20 cellular contexts compared by ENCODE assay signal in the genomic region with DNA sequence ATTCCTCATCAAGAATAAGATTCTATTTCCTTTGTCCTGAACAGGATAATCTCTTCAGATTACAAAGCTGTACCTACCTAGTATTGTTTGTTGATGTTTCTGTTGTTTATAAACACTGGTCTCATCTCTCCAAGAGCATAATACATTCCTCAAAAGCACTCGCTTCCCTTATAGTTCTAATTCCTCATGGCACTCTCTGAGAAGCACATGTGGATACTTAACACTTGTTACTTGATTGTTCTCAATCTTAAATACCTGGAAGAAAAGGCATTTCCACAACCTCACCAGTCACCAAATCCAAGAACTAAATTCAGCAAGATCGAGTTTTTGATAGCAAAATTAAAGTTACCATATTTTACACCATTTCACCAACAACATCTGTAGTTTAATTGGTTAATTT.
DNase-seq lines count a peak whose midpoint lies in the region; FAIRE-seq and TF ChIP-seq lines count a peak whose summit lies in the region.
"Had no signal": no experiment of that assay in that cellular context is flagged by ENCODE, and none has a peak within 500 bp of the region (broad histone marks: within the 10 kb centered on the region; RNA-seq: fewer than 3 reads in every experiment).

No MANE protein-coding gene starts in this region.

- H3K4me2 ChIP-seq in GM23248 (ENCODE audit: unreplicated experiment) (no peak overlapping the region), PC-9 (peak overlapping the region; percentile 50), keratinocyte (ENCODE audit: control insufficient read depth, extremely low read depth, insufficient read depth, low read depth, low read length) (no peak overlapping the region), smooth muscle cell (no peak overlapping the region)
- H3K4me2 ChIP-seq: GM23338, KMS-11 had no signal

- POLR2A ChIA-PET in PC-9 (lab: Charles Lee; ENCODE audit: unreplicated experiment) = interaction anchor here (0.6 to 1.0 kb wide), 7 partner anchors 22 to 336 kb away, joined by 3 to 14 read pairs (median 4); partner anchors contain the start of gene DUSP10

- H3K9me1 ChIP-seq in keratinocyte (ENCODE audit: control insufficient read depth, extremely low read depth, insufficient read depth, low read length) = no peaks in the 10 kb centered on the region

- H3K9ac ChIP-seq in GM23248 (no peak overlapping the region), keratinocyte (ENCODE audit: control insufficient read depth, extremely low read depth, insufficient read depth, low read length) (no peak overlapping the region), smooth muscle cell (ENCODE audit: low read depth) (no peak overlapping the region)
- H3K9ac ChIP-seq: KMS-11 had no signal

- FAIRE-seq in keratinocyte (lab: Jason Lieb, UNC) = no peak

- H3K4me3 ChIP-seq in GM23248 = no peak overlapping the region
- no peak overlapping the region; the same call in 1 of the 2 replicates for H3K4me3 ChIP-seq in PC-9
- no peak overlapping the region for H3K4me3 ChIP-seq in keratinocyte (ENCODE audit: control insufficient read depth in 2 of 3, extremely low read depth in 1 of 3, insufficient read depth in 2 of 3, low read depth in 1 of 3, low read length in 3 of 3)
- no peak overlapping the region for H3K4me3 ChIP-seq in smooth muscle cell
- H3K4me3 ChIP-seq: GM23338, SK-N-MC had no signal

- no peaks in the 10 kb centered on the region for H4K20me1 ChIP-seq in GM23248 (ENCODE audit: insufficient read depth)
- no peaks in the 10 kb centered on the region for H4K20me1 ChIP-seq in PC-9 (ENCODE audit: insufficient read depth)
- H4K20me1 ChIP-seq in keratinocyte (ENCODE audit: control insufficient read depth, extremely low read depth, insufficient read depth, low read length) = no peaks in the 10 kb centered on the region
- H4K20me1 ChIP-seq in smooth muscle cell (ENCODE audit: low read depth) = no peaks in the 10 kb centered on the region

- H3K9me3 ChIP-seq in GM23248 (ENCODE audit: low read depth) (no peaks in the 10 kb centered on the region), PC-9 (ENCODE audit: insufficient read depth, low read depth) (no peaks in the 10 kb centered on the region; the same call in 1 of the 2 replicates), keratinocyte (ENCODE audit: control insufficient read depth, low read depth, low read length) (no peaks in the 10 kb centered on the region), smooth muscle cell (replicated peaks; ENCODE audit: low read depth) (no peaks in the 10 kb centered on the region)
- H3K9me3 ChIP-seq: Caco-2 had no signal

- in situ Hi-C loops in GM23248 (cut with MboI) = no loop called here
- in situ Hi-C loops in GM13976 (cut with MboI; ENCODE audit: low sequenced_read_pairs, unreplicated experiment) = no loop called here

- intact Hi-C loops in PC-9 (cut with micrococcal nuclease; ENCODE audit: unreplicated experiment) = loop anchor here (1.0 to 10.0 kb wide), 14 partner anchors 48 to 568 kb away; partner anchors contain the start of gene DUSP10

- TF ChIP-seq CTCF in PC-9 (conservative IDR thresholded peaks at IDR 0.05) (no peak), keratinocyte (optimal IDR thresholded peaks at IDR 0.05 in 1 of 3, IDR thresholded peaks at IDR 0.05 in 1 of 3, conservative IDR thresholded peaks at IDR 0.05 in 1 of 3; ENCODE audit: extremely low read depth in 1 of 3, insufficient read depth in 2 of 3, low read length in 3 of 3) (no peak), smooth muscle cell (IDR thresholded peaks at IDR 0.05; ENCODE audit: borderline replicate concordance, insufficient read depth, poor library complexity, severe bottlenecking) (no peak), GM13976 (IDR thresholded peaks at IDR 0.05; ENCODE audit: borderline replicate concordance, control extremely low read depth, extremely low read depth, insufficient read depth, missing control alignments) (no peak)

- H3F3A ChIP-seq in GM23248 (ENCODE audit: insufficient read depth) (peaks cover 28% of the 10 kb centered on the region; the same call in 1 of the 2 replicates), PC-9 (ENCODE audit: insufficient read depth, low read depth) (peaks cover 33% of the 10 kb centered on the region), smooth muscle cell (ENCODE audit: low read depth) (no peaks in the 10 kb centered on the region)

- H2AFZ ChIP-seq in GM23248 = no peak overlapping the region
- no peak overlapping the region for H2AFZ ChIP-seq in PC-9
- H2AFZ ChIP-seq in keratinocyte (ENCODE audit: control insufficient read depth, low read length) = no peak overlapping the region
- no peak overlapping the region for H2AFZ ChIP-seq in smooth muscle cell (ENCODE audit: low read depth)
- H2AFZ ChIP-seq: GM23338 had no signal

- H3K9me2 ChIP-seq in GM23248 (ENCODE audit: insufficient read depth) (no peaks in the 10 kb centered on the region), PC-9 (ENCODE audit: insufficient read depth) (no peaks in the 10 kb centered on the region)

- DNase-seq in GM23248 (no peak), PC-9 (no peak), keratinocyte (ENCODE audit: low read depth, low spot score) (no peak), smooth muscle cell (lab: John Stamatoyannopoulos, UW; ENCODE audit: unreplicated experiment) (no peak), amygdala (lab: John Stamatoyannopoulos, UW) (no peak), activated gamma-delta T cell treated with Interleukin-2 at 50 U/mL for 16 hours (no peak), GM13976 (ENCODE audit: low spot score) (no peak)
- DNase-seq in activated CD4-positive, alpha-beta T cell treated with anti-CD3 and anti-CD28 coated beads, Interleukin-2, amount 50 U/mL, for 4 hours = no peak
- DNase-seq: CD4-positive, alpha-beta T cell; DMS153; GDM1; NCI-H1048; NCI-H1436 treated with DMSO at 0.1 percent for 48 hours; NCI-H2029 treated with DMSO at 0.1 percent for 48 hours; NCI-H2171; NCI-H526 treated with DMSO at 0.1 percent for 48 hours had no signal

- dilution Hi-C loops in keratinocyte (cut with MboI; ENCODE audit: extremely low pct_ligation_motif_present, low sequenced_read_pairs) = no loop called here

- H3K4me1 ChIP-seq in GM23248 (ENCODE audit: insufficient read depth) (peaks cover 37% of the 10 kb centered on the region), PC-9 (replicated peaks; ENCODE audit: insufficient read depth) (peaks cover 55% of the 10 kb centered on the region), keratinocyte (ENCODE audit: control insufficient read depth, extremely low read depth, insufficient read depth, low read length) (peaks cover 30% of the 10 kb centered on the region), smooth muscle cell (ENCODE audit: low read depth) (no peaks in the 10 kb centered on the region)
- H3K4me1 ChIP-seq: Caco-2 had no signal

- H3K27ac ChIP-seq in GM23248 (peak overlapping the region; percentile 72; the same call in 1 of the 2 replicates), PC-9 (peak overlapping the region; percentile 84), keratinocyte (ENCODE audit: control insufficient read depth, insufficient read depth, low read length) (peak overlapping the region; percentile 29), smooth muscle cell (ENCODE audit: low read depth) (peak overlapping the region; percentile 29)
- H3K27ac ChIP-seq: KMS-11, SK-N-MC had no signal

- CTCF ChIA-PET in PC-9 (lab: Charles Lee) = interaction anchor here (0.7 to 1.7 kb wide), 3 partner anchors 74 to 568 kb away, joined by 3 to 14 read pairs (median 4); no protein-coding TSS in a partner anchor

- WGBS in GM23248 (ENCODE audit: low coverage in 1 of 2, low lambda C conversion rate in 2 of 2, missing lambda C conversion rate in 2 of 2), 2 experiments = 99 to 100% methylated on average over 2 of the region's 2 CpGs
- WGBS in smooth muscle cell (ENCODE audit: low lambda C conversion rate) = 89% methylated on average over 2 of the region's 2 CpGs

- H3K27me3 ChIP-seq in GM23248 (replicated peaks; ENCODE audit: insufficient read depth) = no peaks in the 10 kb centered on the region
- H3K27me3 ChIP-seq in PC-9 (ENCODE audit: insufficient read depth, low read depth) = no peaks in the 10 kb centered on the region
- no peaks in the 10 kb centered on the region for H3K27me3 ChIP-seq in keratinocyte (ENCODE audit: control insufficient read depth, extremely low read depth, insufficient read depth, low read length)
- H3K27me3 ChIP-seq in smooth muscle cell (ENCODE audit: low read depth) = no peaks in the 10 kb centered on the region

- H3K79me2 ChIP-seq in GM23248 (ENCODE audit: insufficient read depth) (no peaks in the 10 kb centered on the region), PC-9 (ENCODE audit: low read depth) (no peaks in the 10 kb centered on the region), keratinocyte (ENCODE audit: control insufficient read depth, insufficient read depth, low read length) (no peaks in the 10 kb centered on the region), smooth muscle cell (ENCODE audit: low read depth) (no peaks in the 10 kb centered on the region)

- BruUV-seq in PC-9 (replicated peaks; lab: Mats Ljungman, UMichigan) = TSS peak; percentile 96

- H3K36me3 ChIP-seq in GM23248 (ENCODE audit: low read depth) = no peaks in the 10 kb centered on the region
- H3K36me3 ChIP-seq in PC-9 (ENCODE audit: low read depth) = no peaks in the 10 kb centered on the region
- H3K36me3 ChIP-seq in keratinocyte (ENCODE audit: control insufficient read depth in 2 of 2, extremely low read depth in 1 of 2, insufficient read depth in 2 of 2, low read length in 2 of 2) = no peaks in the 10 kb centered on the region
- no peaks in the 10 kb centered on the region for H3K36me3 ChIP-seq in smooth muscle cell (ENCODE audit: low read depth)

Comparison
In these comparisons a context has a peak if more than half of its experiments do, and no peak if none do; other contexts are left out.
1. H3K27ac ChIP-seq: peak in every context shown above with its lines; median percentile 84 in PC-9; 72 in GM23248; 29 in keratinocyte; 29 in smooth muscle cell.